In genomic region chr19:10251792-10252694, GRCh38 we compare ENCODE assay signal across 1 cellular context.
TF ChIP-seq lines count a peak whose summit lies in the region.

Gene MRPL4 (plus strand): TSS chr19:10252214. CDS start chr19:10252254, 40 bp downstream.

TF ChIP-seq in HepG2, 621 proteins besides CTCF, POLR2A, EP300 and RAD21 (continued from another document and continues in another):
- TF ChIP-seq ZSCAN5A (CRISPR knock-in tag; IDR thresholded peaks at IDR 0.05; ENCODE audit: borderline replicate concordance) (0 out of 2 replicates have a peak, but pooled peaks have one; percentile 40), ZNF253 (CRISPR knock-in tag; IDR thresholded peaks at IDR 0.05; ENCODE audit: borderline replicate concordance) (no peak), ZHX1 (CRISPR knock-in tag; IDR thresholded peaks at IDR 0.05; ENCODE audit: low read depth) (peak; percentile 94), PHF20 (CRISPR knock-in tag; IDR thresholded peaks at IDR 0.05) (peak; percentile 99), ZBTB2 (CRISPR knock-in tag; IDR thresholded peaks at IDR 0.05; ENCODE audit: low read depth) (peak; percentile 79; the same call in 1 of the 2 replicates), NR2F6 (IDR thresholded peaks at IDR 0.05) (peak; percentile 84), NR2F6 (CRISPR knock-in tag; IDR thresholded peaks at IDR 0.05) (peak; percentile 99), ETV5 (CRISPR knock-in tag; IDR thresholded peaks at IDR 0.05; ENCODE audit: borderline replicate concordance) (peak; percentile 60), HMGA1 (CRISPR knock-in tag; conservative IDR thresholded peaks at IDR 0.05) (no peak), SMARCE1 (IDR thresholded peaks at IDR 0.05; ENCODE audit: borderline replicate concordance) (no peak), RORA (CRISPR knock-in tag; IDR thresholded peaks at IDR 0.05) (no peak), ZNF543 (CRISPR knock-in tag; IDR thresholded peaks at IDR 0.05) (no peak), CBX2 (IDR thresholded peaks at IDR 0.05; ENCODE audit: low read depth, low read length) (no peak), CBX2 (CRISPR knock-in tag; IDR thresholded peaks at IDR 0.05; ENCODE audit: low read depth) (no peak), ZNF879 (CRISPR knock-in tag; IDR thresholded peaks at IDR 0.05) (no peak), ZC3H4 (CRISPR knock-in tag; IDR thresholded peaks at IDR 0.05; ENCODE audit: borderline replicate concordance) (no peak), ISX (CRISPR knock-in tag; conservative IDR thresholded peaks at IDR 0.05) (no peak), TBL1XR1 (IDR thresholded peaks at IDR 0.05; ENCODE audit: borderline replicate concordance, low read length, partially characterized antibody) (no peak), ZNF652 (CRISPR knock-in tag; IDR thresholded peaks at IDR 0.05; ENCODE audit: borderline replicate concordance, low read depth) (no peak), SMAD9 (CRISPR knock-in tag; IDR thresholded peaks at IDR 0.05) (no peak), HMGXB4 (CRISPR knock-in tag; IDR thresholded peaks at IDR 0.05; ENCODE audit: borderline replicate concordance in 1 of 2, low read depth in 1 of 2) (peak; percentile 81 to 90), ZNF230 (CRISPR knock-in tag; IDR thresholded peaks at IDR 0.05) (no peak), REXO4 (CRISPR knock-in tag; IDR thresholded peaks at IDR 0.05; ENCODE audit: borderline replicate concordance) (peak; percentile 51; the same call in 1 of the 2 replicates), ETS1 (CRISPR knock-in tag; IDR thresholded peaks at IDR 0.05) (no peak), ZNF720 (CRISPR knock-in tag; IDR thresholded peaks at IDR 0.05) (no peak), ZBTB33 (CRISPR knock-in tag; IDR thresholded peaks at IDR 0.05) (no peak; the same call in 1 of the 2 replicates), MYPOP (CRISPR knock-in tag; IDR thresholded peaks at IDR 0.05) (peak; percentile 70; the same call in 1 of the 2 replicates), ZNF207 (IDR thresholded peaks at IDR 0.05; ENCODE audit: borderline replicate concordance) (no peak), ZNF703 (CRISPR knock-in tag; IDR thresholded peaks at IDR 0.05; ENCODE audit: borderline replicate concordance) (peak; percentile 60; the same call in 1 of the 2 replicates), NFE2 (CRISPR knock-in tag; IDR thresholded peaks at IDR 0.05) (no peak), NKX3-1 (CRISPR knock-in tag; IDR thresholded peaks at IDR 0.05) (peak; percentile 62; the same call in 1 of the 2 replicates), ZBTB3 (CRISPR knock-in tag; IDR thresholded peaks at IDR 0.05; ENCODE audit: borderline replicate concordance, low read depth) (no peak), RFXANK (CRISPR knock-in tag; IDR thresholded peaks at IDR 0.05) (no peak), CAMTA2 (CRISPR knock-in tag; IDR thresholded peaks at IDR 0.05; ENCODE audit: borderline replicate concordance) (no peak), HIVEP1 (CRISPR knock-in tag; IDR thresholded peaks at IDR 0.05) (no peak), MZF1 (CRISPR knock-in tag; IDR thresholded peaks at IDR 0.05; ENCODE audit: borderline replicate concordance) (no peak), CHD2 (IDR thresholded peaks at IDR 0.05; ENCODE audit: low read depth, low read length) (peak; percentile 89), NFYB (CRISPR knock-in tag; IDR thresholded peaks at IDR 0.05) (peak; percentile 97), ZNF282 (IDR thresholded peaks at IDR 0.05; ENCODE audit: partially characterized antibody) (no peak), ZNF768 (CRISPR knock-in tag; IDR thresholded peaks at IDR 0.05) (peak; percentile 72), FOXO4 (CRISPR knock-in tag; conservative IDR thresholded peaks at IDR 0.05) (peak; percentile 100), CERS6 (CRISPR knock-in tag; IDR thresholded peaks at IDR 0.05) (no peak), ZNF552 (CRISPR knock-in tag; IDR thresholded peaks at IDR 0.05; ENCODE audit: borderline replicate concordance) (peak; percentile 92), AFF4 (CRISPR knock-in tag; IDR thresholded peaks at IDR 0.05) (no peak)
